In genomic region chrX:20361890-20362262, GRCh38 we compare ENCODE assay signal across 9 cellular contexts.
A peak's percentile ranks its signal among the peaks of the same experiment; 100 is the strongest.
DNase-seq lines count a peak whose midpoint lies in the region; ATAC-seq, FAIRE-seq and TF ChIP-seq lines count a peak whose summit lies in the region.
"Had no signal": no experiment of that assay in that cellular context is flagged by ENCODE, and none has a peak within 500 bp of the region (broad histone marks: within the 10 kb centered on the region; RNA-seq: fewer than 3 reads in every experiment).

No MANE protein-coding gene starts in this region.

- 26% methylated on average over 4 of the region's 4 CpGs for WGBS in mammary epithelial cell (ENCODE audit: low coverage, missing lambda C conversion rate)
- WGBS in body of pancreas, 2 donors = 21 to 23% methylated on average over 4 of the region's 4 CpGs

- H3K27ac ChIP-seq in mammary epithelial cell (ENCODE audit: insufficient read depth, low read depth, low read length) = no peak overlapping the region
- peak overlapping the region in 3 of 4 donors; percentile 74 to 93 (median 91) for H3K27ac ChIP-seq in body of pancreas
- H3K27ac ChIP-seq: BLaER1 had no signal

- POLR2A ChIA-PET in MCF 10A (lab: Yijun Ruan, JAX) = interaction anchor here (1.0 to 1.2 kb wide), 2 partner anchors 11 to 15 kb away, joined by 3 to 5 read pairs; no protein-coding TSS in a partner anchor

- H3K4me1 Mint-ChIP-seq in MCF 10A (ENCODE audit: insufficient read depth, unreplicated experiment) = peaks cover 5% of the 10 kb centered on the region
- H3K4me1 Mint-ChIP-seq in stimulated activated naive B cell treated with anti-CD40 and anti-IgM and Interleukin-4, amounts not matched to agents 10 μg/mL and 1 μg/mL and 100 μg/mL, for 72 hours = no peaks in the 10 kb centered on the region

- TF ChIP-seq POLR2A in body of pancreas (IDR thresholded peaks at IDR 0.05) = no peak

- TF ChIP-seq CTCF in MCF 10A (IDR thresholded peaks at IDR 0.05; ENCODE audit: unreplicated experiment) (no peak), mammary epithelial cell (conservative IDR thresholded peaks at IDR 0.05 in 1 of 2, IDR thresholded peaks at IDR 0.05 in 1 of 2; ENCODE audit: extremely low read depth in 1 of 2, insufficient read depth in 1 of 2, low read depth in 1 of 2, low read length in 2 of 2) (no peak), body of pancreas (IDR thresholded peaks at IDR 0.05) (no peak)

- H3K4me1 ChIP-seq in mammary epithelial cell (ENCODE audit: insufficient read depth, low read length) (peaks cover 3% of the 10 kb centered on the region), body of pancreas (peaks cover 27% of the 10 kb centered on the region)
- H3K4me1 ChIP-seq: BLaER1 had no signal

- no peak overlapping the region for H3K9ac ChIP-seq in mammary epithelial cell (ENCODE audit: insufficient read depth, low read length)
- H3K9ac ChIP-seq: BLaER1 had no signal

- H3K79me2 ChIP-seq in mammary epithelial cell (ENCODE audit: insufficient read depth, low read length) = no peaks in the 10 kb centered on the region

- H3K36me3 ChIP-seq in mammary epithelial cell (ENCODE audit: insufficient read depth, low read length) (no peaks in the 10 kb centered on the region), body of pancreas (replicated peaks in 1 of 2; ENCODE audit: insufficient read depth in 1 of 2, low read depth in 2 of 2) (no peaks in the 10 kb centered on the region)
- H3K36me3 ChIP-seq: BLaER1 had no signal

- H3K9me3 ChIP-seq in mammary epithelial cell (replicated peaks; ENCODE audit: insufficient read depth, low read length) = no peaks in the 10 kb centered on the region
- H3K9me3 ChIP-seq in body of pancreas = no peaks in the 10 kb centered on the region
- H3K9me3 ChIP-seq: BLaER1 had no signal

- no TSS peak for BruUV-seq in MCF 10A (replicated peaks; lab: Mats Ljungman, UMichigan)
- no TSS peak for BruUV-seq in mammary epithelial cell (replicated peaks; lab: Mats Ljungman, UMichigan)

- H4K20me1 ChIP-seq in mammary epithelial cell (ENCODE audit: insufficient read depth, low read length) = no peaks in the 10 kb centered on the region
- H4K20me1 ChIP-seq: BLaER1 had no signal

- no peak overlapping the region for H3K4me3 ChIP-seq in mammary epithelial cell (replicated peaks in 1 of 3; ENCODE audit: insufficient read depth in 1 of 3, low read depth in 2 of 3, low read length in 3 of 3)
- no peak overlapping the region for H3K4me3 ChIP-seq in body of pancreas
- H3K4me3 ChIP-seq: BLaER1 had no signal

- dilution Hi-C loops in mammary epithelial cell (cut with HindIII; ENCODE audit: low sequenced_read_pairs) = no loop called here

- intact Hi-C loops in MCF 10A (cut with micrococcal nuclease) = no loop called here
- intact Hi-C loops in mammary epithelial cell (cut with micrococcal nuclease) = no loop called here
- intact Hi-C loops in body of pancreas (cut with DNase I) = no loop called here

- no peaks in the 10 kb centered on the region for H3K9me3 Mint-ChIP-seq in MCF 10A (ENCODE audit: unreplicated experiment)
- no peaks in the 10 kb centered on the region for H3K9me3 Mint-ChIP-seq in stimulated activated naive B cell treated with anti-CD40 and anti-IgM and Interleukin-4, amounts not matched to agents 10 μg/mL and 1 μg/mL and 100 μg/mL, for 72 hours

- in situ Hi-C loops in mammary epithelial cell (cut with MboI; ENCODE audit: low sequenced_read_pairs in 2 of 2) = no loop called here

- peak; percentile 80 for ATAC-seq in body of pancreas
- ATAC-seq in stimulated activated naive B cell treated with anti-CD40 and anti-IgM and Interleukin-4, amounts not matched to agents 10 μg/mL and 1 μg/mL and 100 μg/mL, for 72 hours (replicated peaks) = no peak

- H3K27ac Mint-ChIP-seq in MCF 10A (ENCODE audit: low read depth, unreplicated experiment) = no peak overlapping the region
- H3K27ac Mint-ChIP-seq in stimulated activated naive B cell treated with anti-CD40 and anti-IgM and Interleukin-4, amounts not matched to agents 10 μg/mL and 1 μg/mL and 100 μg/mL, for 72 hours = no peak overlapping the region

- H3K36me3 Mint-ChIP-seq in MCF 10A (ENCODE audit: insufficient read depth, unreplicated experiment) = no peaks in the 10 kb centered on the region
- no peaks in the 10 kb centered on the region for H3K36me3 Mint-ChIP-seq in stimulated activated naive B cell treated with anti-CD40 and anti-IgM and Interleukin-4, amounts not matched to agents 10 μg/mL and 1 μg/mL and 100 μg/mL, for 72 hours

- FAIRE-seq in urothelium cell line (lab: Jason Lieb, UNC) = no peak

- peak; percentile 16 for DNase-seq in MCF 10A (ENCODE audit: unreplicated experiment)
- no peak for DNase-seq in mammary epithelial cell
- DNase-seq in body of pancreas = peak in 2 of 4 donors; percentile 19 to 32
- DNase-seq in left kidney (ENCODE audit: low read depth, low spot score) = peak; percentile 25
- peak; percentile 27 for DNase-seq in urothelium cell line (ENCODE audit: low spot score)
- DNase-seq in stimulated activated naive B cell treated with anti-CD40 and anti-IgM and Interleukin-4, amounts not matched to agents 10 μg/mL and 1 μg/mL and 100 μg/mL, for 72 hours = no peak
- DNase-seq in stimulated activated CD8-positive, alpha-beta memory T cell treated with anti-CD3 and anti-CD28 coated beads, Interleukin-4, amount 100 ng/mL, for 48 hours = no peak
- DNase-seq in mucosa of gallbladder (ENCODE audit: low spot score) = no peak

- CTCF ChIA-PET in MCF 10A (lab: Yijun Ruan, JAX) (interaction anchor here (0.6 to 0.7 kb wide), 3 partner anchors 18 to 89 kb away, joined by 3 to 4 read pairs (median 3); no protein-coding TSS in a partner anchor), mammary epithelial cell (lab: Charles Lee; ENCODE audit: low non-redundant PET) (no interaction called here)

- no peak overlapping the region for H3K4me3 Mint-ChIP-seq in MCF 10A (ENCODE audit: unreplicated experiment)
- H3K4me3 Mint-ChIP-seq in stimulated activated naive B cell treated with anti-CD40 and anti-IgM and Interleukin-4, amounts not matched to agents 10 μg/mL and 1 μg/mL and 100 μg/mL, for 72 hours = no peak overlapping the region

- peaks cover 79% of the 10 kb centered on the region for H3K27me3 Mint-ChIP-seq in MCF 10A (ENCODE audit: insufficient read depth, unreplicated experiment)
- H3K27me3 Mint-ChIP-seq in stimulated activated naive B cell treated with anti-CD40 and anti-IgM and Interleukin-4, amounts not matched to agents 10 μg/mL and 1 μg/mL and 100 μg/mL, for 72 hours = peaks cover 0 to 11% of the 10 kb centered on the region in 2 donors

- H3K27me3 ChIP-seq in mammary epithelial cell (ENCODE audit: insufficient read depth, low read length) (no peaks in the 10 kb centered on the region), body of pancreas (no peaks in the 10 kb centered on the region)
- H3K27me3 ChIP-seq: BLaER1 had no signal

- no peak overlapping the region for H2AFZ ChIP-seq in mammary epithelial cell (ENCODE audit: low read depth, low read length)

- no peak overlapping the region for H3K4me2 ChIP-seq in mammary epithelial cell (ENCODE audit: insufficient read depth, low read depth, low read length)
- H3K4me2 ChIP-seq: BLaER1 had no signal

Comparison
In these comparisons a context has a peak if more than half of its experiments do, and no peak if none do; other contexts are left out.
1. DNase-seq: peak in MCF 10A (single experiment), left kidney (single experiment) and urothelium cell line (single experiment); none in mammary epithelial cell (single experiment), stimulated activated naive B cell treated with anti-CD40 and anti-IgM and Interleukin-4, amounts not matched to agents 10 μg/mL and 1 μg/mL and 100 μg/mL, for 72 hours (single experiment), stimulated activated CD8-positive, alpha-beta memory T cell treated with anti-CD3 and anti-CD28 coated beads, Interleukin-4, amount 100 ng/mL, for 48 hours (single experiment) and mucosa of gallbladder (single experiment).